8 cellular contexts compared by ENCODE assay signal in genomic region chr2:26785431-26786206, GRCh38. TPM values are rescaled to one million over a fixed set of nuclear protein-coding genes. Genes with fewer than 3 reads are reported as not detected.
DNase-seq lines count a peak whose midpoint lies in the region; ATAC-seq and TF ChIP-seq lines count a peak whose summit lies in the region.

Gene CENPA, plus strand, starts transcription at chr2:26786056. Its CDS starts 141 bp downstream, at chr2:26786197.

- no peaks in the 10 kb centered on the region for H3K9me2 ChIP-seq in OCI-LY7 (ENCODE audit: insufficient read depth, low read length)

- H3K4me2 ChIP-seq in OCI-LY7 (ENCODE audit: low read length) = peak within 1 kb of the TSS; percentile 93

- ATAC-seq in GM21526 (IDR thresholded peaks at IDR 0.05; ENCODE audit: low FRiP score, unreplicated experiment) = peak; percentile 97

- POLR2A ChIA-PET in OCI-LY7 (lab: Charles Lee) = no interaction called here

- H3K4me1 ChIP-seq in OCI-LY7 (ENCODE audit: insufficient read depth, low read length, poor library complexity, severe bottlenecking) = peaks cover 23% of the 10 kb centered on the region

- TF ChIP-seq CTCF in OCI-LY7 (conservative IDR thresholded peaks at IDR 0.05; ENCODE audit: low read length) = no peak

- peak within 1 kb of the TSS; percentile 73 for H3K27ac ChIP-seq in OCI-LY7 (ENCODE audit: low read depth, low read length, poor library complexity, severe bottlenecking)

- CTCF ChIA-PET in OCI-LY7 (lab: Charles Lee; ENCODE audit: unreplicated experiment) = no interaction called here

- H3K36me3 ChIP-seq in OCI-LY7 (ENCODE audit: insufficient read depth, low read length) = peaks cover 39% of the 10 kb centered on the region

- H3K9me3 ChIP-seq in OCI-LY7 (ENCODE audit: low read length) = peaks cover 8% of the 10 kb centered on the region; the same call in 1 of the 2 replicates

- DNase-seq in DMS 273 (lab: John Stamatoyannopoulos, UW; ENCODE audit: unreplicated experiment) (peak; percentile 100), HuH-7.5 (ENCODE audit: low spot score) (peak; percentile 98), OCI-LY7 (ENCODE audit: low spot score) (peak; percentile 99), activated T-cell treated with anti-CD3 and anti-CD28 coated beads for 1 hour (ENCODE audit: low read depth) (peak; percentile 94), epidermal melanocyte (ENCODE audit: insufficient read length, low spot score) (peak; percentile 100), middle frontal gyrus (ENCODE audit: extremely low spot score, low spot score) (peak; percentile 98)
- DNase-seq in stimulated activated CD8-positive, alpha-beta memory T cell treated with anti-CD3 and anti-CD28 coated beads, Interleukin-2, amount 100 ng/mL, for 48 hours (ENCODE audit: low read depth in 2 of 2) = peak; percentile 87 to 91

- no TSS peak for BruUV-seq in OCI-LY7 (replicated peaks; lab: Mats Ljungman, UMichigan)

- intact Hi-C loops in OCI-LY7 (cut with micrococcal nuclease; ENCODE audit: unreplicated experiment) = loop anchor here (2.0 kb wide), 1 partner anchor 21 kb away; the partner anchor contains the start of gene SLC35F6

- H4K20me1 ChIP-seq in OCI-LY7 (ENCODE audit: insufficient read depth, low read length) = no peaks in the 10 kb centered on the region

- H3K4me3 ChIP-seq in OCI-LY7 (ENCODE audit: low read depth, low read length, poor library complexity, severe bottlenecking) = peak within 1 kb of the TSS; percentile 83

- H2AFZ ChIP-seq in OCI-LY7 (ENCODE audit: low read length) = peak within 1 kb of the TSS; percentile 94

- H3K79me2 ChIP-seq in OCI-LY7 (ENCODE audit: insufficient read depth, low read depth, low read length) = peaks cover 43% of the 10 kb centered on the region

RNA-seq across cellular contexts. Expression of gene CENPA, which starts in this region (rescaled TPM):
- total RNA-seq in OCI-LY7 (2014; rRNA removed; shearing (Covaris generic)) = 27.8 and 48.2 TPM in 2 replicates
- 63.6 and 67.9 TPM in 2 replicates for total RNA-seq in OCI-LY7 (2022)

Comparison
In these comparisons a context has a peak if more than half of its experiments do, and no peak if none do; other contexts are left out.
1. Peak in every context shown above with its lines: DNase-seq, ATAC-seq, H3K4me3 ChIP-seq and H3K27ac ChIP-seq.